1 cellular context compared by ENCODE assay signal in genomic region chr2:239360421-239361310, GRCh38.
TF ChIP-seq lines count a peak whose summit lies in the region.

No MANE protein-coding gene starts in this region.

TF ChIP-seq in K562, 482 proteins besides CTCF, POLR2A, EP300 and RAD21 (continued from another document and continues in another):
- TF ChIP-seq PML (IDR thresholded peaks at IDR 0.05; ENCODE audit: low read length) (no peak), JUND (IDR thresholded peaks at IDR 0.05; ENCODE audit: borderline replicate concordance, low read depth, low read length) (peak; percentile 78), JUND (tag; IDR thresholded peaks at IDR 0.05; ENCODE audit: borderline replicate concordance, low read depth, low read length) (peak; percentile 62; the same call in 1 of the 3 replicates), HEY1 (CRISPR knock-in tag; IDR thresholded peaks at IDR 0.05; ENCODE audit: borderline replicate concordance) (no peak), ZBTB7A (IDR thresholded peaks at IDR 0.05; ENCODE audit: borderline replicate concordance, control insufficient read depth, low read depth, low read length) (0 out of 2 replicates have a peak, but pooled peaks have one; percentile 22), KDM1A (IDR thresholded peaks at IDR 0.05) (no peak), SOX6 (IDR thresholded peaks at IDR 0.05) (no peak), HDAC1 (IDR thresholded peaks at IDR 0.05) (no peak), ZBTB40 (IDR thresholded peaks at IDR 0.05) (no peak), ZBTB40 (CRISPR knock-in tag; IDR thresholded peaks at IDR 0.05) (no peak), CHD2 (IDR thresholded peaks at IDR 0.05; ENCODE audit: low read depth, low read length) (no peak), ZNF695 (CRISPR knock-in tag; IDR thresholded peaks at IDR 0.05) (no peak), DIDO1 (tag; IDR thresholded peaks at IDR 0.05; ENCODE audit: low read depth) (no peak), POLR2G (IDR thresholded peaks at IDR 0.05; ENCODE audit: low read depth, low read length) (no peak), ZZZ3 (IDR thresholded peaks at IDR 0.05) (no peak), GTF2F1 (IDR thresholded peaks at IDR 0.05; ENCODE audit: low read depth, low read length) (no peak), NR0B1 (IDR thresholded peaks at IDR 0.05; ENCODE audit: partially characterized antibody) (no peak), SMARCE1 (IDR thresholded peaks at IDR 0.05) (0 out of 2 replicates have a peak, but pooled peaks have one; percentile 28), CREB3L1 (IDR thresholded peaks at IDR 0.05; ENCODE audit: borderline replicate concordance, low read depth) (no peak), PREB (CRISPR knock-in tag; IDR thresholded peaks at IDR 0.05) (no peak), LEF1 (IDR thresholded peaks at IDR 0.05) (no peak), BRD4 (IDR thresholded peaks at IDR 0.05) (no peak), MCM3 (IDR thresholded peaks at IDR 0.05) (no peak), TFAP4 (CRISPR knock-in tag; IDR thresholded peaks at IDR 0.05; ENCODE audit: borderline replicate concordance) (no peak), C11orf30 (IDR thresholded peaks at IDR 0.05; ENCODE audit: low read depth) (no peak), ZBTB49 (CRISPR knock-in tag; IDR thresholded peaks at IDR 0.05; ENCODE audit: borderline replicate concordance) (no peak), TFAM (CRISPR knock-in tag; conservative IDR thresholded peaks at IDR 0.05) (no peak), SMARCB1 (IDR thresholded peaks at IDR 0.05; ENCODE audit: insufficient read length, low read depth) (no peak), ZNF316 (IDR thresholded peaks at IDR 0.05) (no peak), ESRRB (CRISPR knock-in tag; IDR thresholded peaks at IDR 0.05; ENCODE audit: borderline replicate concordance) (no peak), ARID1B (IDR thresholded peaks at IDR 0.05) (peak; percentile 39; the same call in 1 of the 2 replicates), ILF3 (IDR thresholded peaks at IDR 0.05; ENCODE audit: borderline replicate concordance) (no peak)
- TF ChIP-seq, protein P1, sequence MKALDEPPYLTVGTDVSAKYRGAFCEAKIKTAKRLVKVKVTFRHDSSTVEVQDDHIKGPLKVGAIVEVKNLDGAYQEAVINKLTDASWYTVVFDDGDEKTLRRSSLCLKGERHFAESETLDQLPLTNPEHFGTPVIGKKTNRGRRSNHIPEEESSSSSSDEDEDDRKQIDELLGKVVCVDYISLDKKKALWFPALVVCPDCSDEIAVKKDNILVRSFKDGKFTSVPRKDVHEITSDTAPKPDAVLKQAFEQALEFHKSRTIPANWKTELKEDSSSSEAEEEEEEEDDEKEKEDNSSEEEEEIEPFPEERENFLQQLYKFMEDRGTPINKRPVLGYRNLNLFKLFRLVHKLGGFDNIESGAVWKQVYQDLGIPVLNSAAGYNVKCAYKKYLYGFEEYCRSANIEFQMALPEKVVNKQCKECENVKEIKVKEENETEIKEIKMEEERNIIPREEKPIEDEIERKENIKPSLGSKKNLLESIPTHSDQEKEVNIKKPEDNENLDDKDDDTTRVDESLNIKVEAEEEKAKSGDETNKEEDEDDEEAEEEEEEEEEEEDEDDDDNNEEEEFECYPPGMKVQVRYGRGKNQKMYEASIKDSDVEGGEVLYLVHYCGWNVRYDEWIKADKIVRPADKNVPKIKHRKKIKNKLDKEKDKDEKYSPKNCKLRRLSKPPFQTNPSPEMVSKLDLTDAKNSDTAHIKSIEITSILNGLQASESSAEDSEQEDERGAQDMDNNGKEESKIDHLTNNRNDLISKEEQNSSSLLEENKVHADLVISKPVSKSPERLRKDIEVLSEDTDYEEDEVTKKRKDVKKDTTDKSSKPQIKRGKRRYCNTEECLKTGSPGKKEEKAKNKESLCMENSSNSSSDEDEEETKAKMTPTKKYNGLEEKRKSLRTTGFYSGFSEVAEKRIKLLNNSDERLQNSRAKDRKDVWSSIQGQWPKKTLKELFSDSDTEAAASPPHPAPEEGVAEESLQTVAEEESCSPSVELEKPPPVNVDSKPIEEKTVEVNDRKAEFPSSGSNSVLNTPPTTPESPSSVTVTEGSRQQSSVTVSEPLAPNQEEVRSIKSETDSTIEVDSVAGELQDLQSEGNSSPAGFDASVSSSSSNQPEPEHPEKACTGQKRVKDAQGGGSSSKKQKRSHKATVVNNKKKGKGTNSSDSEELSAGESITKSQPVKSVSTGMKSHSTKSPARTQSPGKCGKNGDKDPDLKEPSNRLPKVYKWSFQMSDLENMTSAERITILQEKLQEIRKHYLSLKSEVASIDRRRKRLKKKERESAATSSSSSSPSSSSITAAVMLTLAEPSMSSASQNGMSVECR (CRISPR knock-in tag; IDR thresholded peaks at IDR 0.05) = no peak
- TF ChIP-seq, protein P2, sequence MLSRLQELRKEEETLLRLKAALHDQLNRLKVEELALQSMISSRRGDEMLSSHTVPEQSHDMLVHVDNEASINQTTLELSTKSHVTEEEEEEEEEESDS (CRISPR knock-in tag; IDR thresholded peaks at IDR 0.05) = no peak
- TF ChIP-seq, protein P3, sequence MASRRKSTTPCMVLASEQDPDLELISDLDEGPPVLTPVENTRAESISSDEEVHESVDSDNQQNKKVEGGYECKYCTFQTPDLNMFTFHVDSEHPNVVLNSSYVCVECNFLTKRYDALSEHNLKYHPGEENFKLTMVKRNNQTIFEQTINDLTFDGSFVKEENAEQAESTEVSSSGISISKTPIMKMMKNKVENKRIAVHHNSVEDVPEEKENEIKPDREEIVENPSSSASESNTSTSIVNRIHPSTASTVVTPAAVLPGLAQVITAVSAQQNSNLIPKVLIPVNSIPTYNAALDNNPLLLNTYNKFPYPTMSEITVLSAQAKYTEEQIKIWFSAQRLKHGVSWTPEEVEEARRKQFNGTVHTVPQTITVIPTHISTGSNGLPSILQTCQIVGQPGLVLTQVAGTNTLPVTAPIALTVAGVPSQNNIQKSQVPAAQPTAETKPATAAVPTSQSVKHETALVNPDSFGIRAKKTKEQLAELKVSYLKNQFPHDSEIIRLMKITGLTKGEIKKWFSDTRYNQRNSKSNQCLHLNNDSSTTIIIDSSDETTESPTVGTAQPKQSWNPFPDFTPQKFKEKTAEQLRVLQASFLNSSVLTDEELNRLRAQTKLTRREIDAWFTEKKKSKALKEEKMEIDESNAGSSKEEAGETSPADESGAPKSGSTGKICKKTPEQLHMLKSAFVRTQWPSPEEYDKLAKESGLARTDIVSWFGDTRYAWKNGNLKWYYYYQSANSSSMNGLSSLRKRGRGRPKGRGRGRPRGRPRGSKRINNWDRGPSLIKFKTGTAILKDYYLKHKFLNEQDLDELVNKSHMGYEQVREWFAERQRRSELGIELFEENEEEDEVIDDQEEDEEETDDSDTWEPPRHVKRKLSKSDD (conservative IDR thresholded peaks at IDR 0.05; ENCODE audit: low read length) = no peak
